In the genomic region with DNA sequence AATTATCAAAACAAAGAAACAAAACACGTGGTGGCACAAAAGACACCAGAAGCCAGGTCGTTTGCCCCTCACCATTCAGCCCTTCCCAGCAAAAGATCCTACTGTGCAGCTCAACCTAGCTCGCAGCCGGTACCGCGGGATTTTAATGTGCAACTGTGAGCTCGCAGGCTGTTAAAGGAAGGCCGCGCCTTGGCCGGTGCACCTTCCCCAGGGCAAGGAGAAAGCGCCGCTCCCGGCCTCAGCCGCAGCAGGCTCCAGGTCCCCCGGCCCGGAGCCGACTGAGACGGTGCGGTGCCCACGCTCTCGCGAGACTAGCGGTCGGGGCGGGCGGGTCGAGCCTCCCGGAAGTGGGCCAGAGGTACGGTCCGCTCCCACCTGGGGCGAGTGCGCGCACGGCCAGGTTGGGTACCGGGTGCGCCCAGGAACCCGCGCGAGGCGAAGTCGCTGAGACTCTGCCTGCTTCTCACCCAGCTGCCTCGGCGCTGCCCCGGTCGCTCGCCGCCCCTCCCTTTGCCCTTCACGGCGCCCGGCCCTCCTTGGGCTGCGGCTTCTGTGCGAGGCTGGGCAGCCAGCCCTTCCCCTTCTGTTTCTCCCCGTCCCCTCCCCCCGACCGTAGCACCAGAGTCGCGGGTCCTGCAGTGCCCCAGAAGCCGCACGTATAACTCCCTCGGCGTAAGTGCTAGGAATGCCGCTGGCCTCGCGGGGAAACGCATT, we compare ENCODE assay signal across 8 cellular contexts. TPM values are rescaled to one million over a fixed set of nuclear protein-coding genes. Genes with fewer than 3 reads are reported as not detected.
DNase-seq lines count a peak whose midpoint lies in the region; FAIRE-seq and TF ChIP-seq lines count a peak whose summit lies in the region.

TSS of gene AGL (plus strand) at position 618 of the 714 bp plus-strand sequence. CDS start 682 bp downstream, outside the sequence.

- H3F3A ChIP-seq in GM23248 (ENCODE audit: insufficient read depth): no peaks in the 10 kb centered on the region

- H3K79me2 ChIP-seq in GM23248 (ENCODE audit: insufficient read depth): no peaks in the 10 kb centered on the region

- H3K9me2 ChIP-seq in GM23248 (ENCODE audit: insufficient read depth): no peaks in the 10 kb centered on the region

- peak within 1 kb of the TSS; percentile 16 for H3K27ac ChIP-seq in GM23248
- H3K27ac ChIP-seq in neutrophil: peak within 1 kb of the TSS; percentile 84
- H3K27ac ChIP-seq in substantia nigra (ENCODE audit: low read depth, low read length, poor library complexity, severe bottlenecking): peak within 1 kb of the TSS; percentile 73

- WGBS in GM23248 (ENCODE audit: low coverage in 1 of 2, low lambda C conversion rate in 2 of 2, missing lambda C conversion rate in 2 of 2), 2 experiments: 1% methylated on average over 56 to 57 of the region's 65 CpGs

- H3K4me3 ChIP-seq in GM23248 (peak within 1 kb of the TSS; percentile 92), neutrophil (ENCODE audit: low read depth in 1 of 2, low read length in 1 of 2) (peak within 1 kb of the TSS; percentile 69 to 73)

- H2AFZ ChIP-seq in GM23248: peak within 1 kb of the TSS; percentile 100

- peak; percentile 80 for DNase-seq in EH (ENCODE audit: low read depth)
- peak; percentile 90 for DNase-seq in GM23248
- peak; percentile 59 to 74 for DNase-seq in Kasumi-1 (lab: John Stamatoyannopoulos, UW)
- DNase-seq in SHP77 treated with DMSO at 0.1 percent for 48 hours (lab: John Stamatoyannopoulos, UW): peak; percentile 56
- DNase-seq in activated gamma-delta T cell treated with anti-CD3 and anti-CD28 coated beads, Interleukin-2, amount 50 U/mL, for 16 hours (ENCODE audit: low read depth): peak; percentile 74
- DNase-seq in frontal cortex (ENCODE audit: low spot score in 2 of 2): peak; percentile 59 to 74
- peak; percentile 18 to 90 (median 74) for DNase-seq in substantia nigra (lab: John Stamatoyannopoulos, UW)

- H4K20me1 ChIP-seq in GM23248 (ENCODE audit: insufficient read depth): no peaks in the 10 kb centered on the region

- TF ChIP-seq CTCF in neutrophil (IDR thresholded peaks at IDR 0.05): no peak

- in situ Hi-C loops in GM23248 (cut with MboI): no loop called here

- peak within 1 kb of the TSS; percentile 90 for H3K4me2 ChIP-seq in GM23248 (ENCODE audit: unreplicated experiment)

- H3K4me1 ChIP-seq in GM23248 (ENCODE audit: insufficient read depth) (peaks cover 22% of the 10 kb centered on the region), neutrophil (ENCODE audit: control insufficient read depth in 1 of 2, insufficient read depth in 1 of 2, low read depth in 1 of 2, low read length in 1 of 2) (peaks cover 14 to 27% of the 10 kb centered on the region in 2 experiments)

- H3K9me3 ChIP-seq in GM23248 (ENCODE audit: low read depth) (no peaks in the 10 kb centered on the region), neutrophil (no peaks in the 10 kb centered on the region)

- FAIRE-seq in frontal cortex (lab: Jason Lieb, UNC): no peak

- H3K36me3 ChIP-seq in GM23248 (ENCODE audit: low read depth) (no peaks in the 10 kb centered on the region), neutrophil (peaks cover 6% of the 10 kb centered on the region)

- H3K9ac ChIP-seq in GM23248: peak within 1 kb of the TSS; percentile 85

- H3K27me3 ChIP-seq in GM23248 (replicated peaks; ENCODE audit: insufficient read depth) (no peaks in the 10 kb centered on the region), neutrophil (no peaks in the 10 kb centered on the region)

RNA-seq across cellular contexts. Expression of gene AGL, which starts in this region (rescaled TPM):
- 7.6 and 8.0 TPM in 2 replicates for total RNA-seq in GM23248 (2014; rRNA removed; shearing (Covaris generic))
- polyA plus RNA-seq in GM23248 (2016; fragmentation: Nextera tagmentation; extraction: Ambion mirVana): 5.2 and 5.5 TPM in 2 replicates
- 36.3 TPM for total RNA-seq in frontal cortex

Comparison
In these comparisons a context has a peak if more than half of its experiments do, and no peak if none do; other contexts are left out.
1. Peak in every context shown above with its lines: DNase-seq, H3K4me3 ChIP-seq and H3K27ac ChIP-seq.
2. H3K27ac ChIP-seq: peak in every context shown above with its lines; median percentile 84 in neutrophil; 73 in substantia nigra; 16 in GM23248.